13 cellular contexts compared by ENCODE assay signal in genomic region chr7:141431143-141431479, GRCh38.
"Had no signal": no experiment of that assay in that cellular context is flagged by ENCODE, and none has a peak within 500 bp of the region (broad histone marks: within the 10 kb centered on the region; RNA-seq: fewer than 3 reads in every experiment).

No MANE protein-coding gene starts in this region.

- H3K27ac ChIP-seq: breast epithelium, pancreas, stomach had no signal

- H3K27me3 ChIP-seq: breast epithelium, pancreas had no signal

- H3K4me3 ChIP-seq: breast epithelium, pancreas, stomach had no signal

- FAIRE-seq: pancreas had no signal

- ATAC-seq: activated T-helper 17 cell treated with anti-CD3 and anti-CD28 coated beads, Interleukin-2, amount 50 U/mL, for 72 hours; esophagus mucosa had no signal

- H3K9me3 ChIP-seq: pancreas had no signal

- DNase-seq: activated CD4-positive, alpha-beta T cell treated with anti-CD3 and anti-CD28 coated beads, Interleukin-2, amount 50 U/mL, for 1 hour; activated CD8-positive, alpha-beta memory T cell treated with anti-CD3 and anti-CD28 coated beads for 24 hours; activated naive CD4-positive, alpha-beta T cell treated with Interleukin-2 at 50 U/mL for 16 hours; anterior cingulate cortex; hippocampal formation; mammary epithelial cell; naive B cell; stimulated activated CD4-positive, alpha-beta T cell treated with anti-CD3 and anti-CD28 coated beads, Interleukin-1b, Interleukin-23, amount 100 ng/mL, for 48 hours; stomach had no signal

- H3K4me1 ChIP-seq: breast epithelium, pancreas, stomach had no signal

- H3K36me3 ChIP-seq: breast epithelium, pancreas, stomach had no signal
